Comparison of ENCODE assay signal across 25 cellular contexts in the genomic region with DNA sequence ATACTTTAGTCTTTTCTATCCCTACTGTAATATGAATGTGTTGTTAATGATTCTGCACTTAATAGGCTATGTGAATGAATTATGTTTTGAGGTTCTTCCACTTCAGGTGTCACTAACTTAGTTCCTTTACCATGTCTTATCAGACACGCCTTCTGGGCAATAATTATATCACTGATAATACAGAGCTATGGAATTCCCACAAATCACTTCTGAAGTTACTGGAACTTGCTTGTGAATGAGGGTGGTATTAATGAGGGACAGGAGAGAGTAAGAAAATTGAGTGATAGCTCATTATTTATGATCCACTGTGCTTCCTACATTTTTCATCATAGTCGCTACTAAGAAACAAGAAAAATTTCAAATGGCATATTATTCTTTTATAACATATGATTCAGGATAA.
"Had no signal": no experiment of that assay in that cellular context is flagged by ENCODE, and none has a peak within 500 bp of the region (broad histone marks: within the 10 kb centered on the region; RNA-seq: fewer than 3 reads in every experiment).

No MANE protein-coding gene starts in this region.

- H3K27ac Mint-ChIP-seq: effector memory CD8-positive, alpha-beta T cell; memory B cell; natural killer cell treated with Interleukin-12 subunit alpha and Interleukin-12 subunit beta and Interleukin-15 and Interleukin-18, amount 100 ng/mL, for 72 hours; neural progenitor cell; stimulated activated naive CD8-positive, alpha-beta T cell treated with anti-CD3 and anti-CD28 coated beads, Interleukin-15, amount 100 ng/mL, for 72 hours had no signal

- DNase-seq: cortex of kidney; effector memory CD8-positive, alpha-beta T cell; heart left ventricle; kidney; ovary; posterior cingulate gyrus; retina; right lobe of liver; stimulated activated CD4-positive, alpha-beta T cell treated with anti-CD3 and anti-CD28 coated beads, Interleukin-12 subunit alpha, Interleukin-12 subunit beta, amount 100 ng/mL, for 4 hours; stimulated activated CD4-positive, alpha-beta T cell treated with anti-CD3 and anti-CD28 coated beads, Interleukin-1b, Interleukin-23, amount 100 ng/mL, for 48 hours; stimulated activated CD4-positive, alpha-beta T cell treated with anti-CD3 and anti-CD28 coated beads, Interleukin-4, amount 100 ng/mL, for 1 hour; stimulated activated CD8-positive, alpha-beta memory T cell treated with anti-CD3 and anti-CD28 coated beads, Interleukin-4, amount 100 ng/mL, for 48 hours; stimulated activated naive CD4-positive, alpha-beta T cell; stimulated activated naive CD8-positive, alpha-beta T cell treated with anti-CD3 and anti-CD28 coated beads, Interleukin-15, amount 100 ng/mL, for 72 hours; transverse colon; upper lobe of right lung had no signal

- H3K9me3 Mint-ChIP-seq: effector memory CD8-positive, alpha-beta T cell; memory B cell; natural killer cell treated with Interleukin-12 subunit alpha and Interleukin-12 subunit beta and Interleukin-15 and Interleukin-18, amount 100 ng/mL, for 72 hours; neural progenitor cell; stimulated activated naive CD8-positive, alpha-beta T cell treated with anti-CD3 and anti-CD28 coated beads, Interleukin-15, amount 100 ng/mL, for 72 hours had no signal

- H3K4me3 ChIP-seq: heart left ventricle, hepatocyte, lung, neural progenitor cell, ovary, right lobe of liver, smooth muscle cell, suprapubic skin, transverse colon, upper lobe of right lung, vagina had no signal

- H3K4me1 ChIP-seq: right lobe of liver, vagina had no signal

- H3K36me3 Mint-ChIP-seq: natural killer cell treated with Interleukin-12 subunit alpha and Interleukin-12 subunit beta and Interleukin-15 and Interleukin-18, amount 100 ng/mL, for 72 hours had no signal

- H3K79me2 ChIP-seq: hepatocyte had no signal

- H3K9me3 ChIP-seq: heart left ventricle, ovary, right lobe of liver, suprapubic skin, transverse colon, upper lobe of right lung, vagina had no signal

- H3K4me1 Mint-ChIP-seq: memory B cell; stimulated activated naive CD8-positive, alpha-beta T cell treated with anti-CD3 and anti-CD28 coated beads, Interleukin-15, amount 100 ng/mL, for 72 hours had no signal

- ATAC-seq: effector memory CD8-positive, alpha-beta T cell; heart left ventricle; left lobe of liver; natural killer cell treated with Interleukin-12 subunit alpha and Interleukin-12 subunit beta and Interleukin-15 and Interleukin-18, amount 100 ng/mL, for 72 hours; right lobe of liver; stimulated activated naive CD8-positive, alpha-beta T cell treated with anti-CD3 and anti-CD28 coated beads, Interleukin-15, amount 100 ng/mL, for 72 hours; upper lobe of right lung had no signal

- H3K27me3 Mint-ChIP-seq: effector memory CD8-positive, alpha-beta T cell; memory B cell; stimulated activated naive CD8-positive, alpha-beta T cell treated with anti-CD3 and anti-CD28 coated beads, Interleukin-15, amount 100 ng/mL, for 72 hours had no signal

- H3K9ac ChIP-seq: neural progenitor cell had no signal

- H3K27ac ChIP-seq: hepatocyte, neural progenitor cell, ovary, right lobe of liver, suprapubic skin, transverse colon, upper lobe of right lung, vagina had no signal

- H2AFZ ChIP-seq: hepatocyte, neural progenitor cell had no signal

- H3K36me3 ChIP-seq: ovary had no signal

- H3K27me3 ChIP-seq: heart left ventricle, hepatocyte, neural progenitor cell, ovary, right lobe of liver, suprapubic skin, transverse colon, upper lobe of right lung, vagina had no signal

- H3K4me3 Mint-ChIP-seq: effector memory CD8-positive, alpha-beta T cell; memory B cell; natural killer cell treated with Interleukin-12 subunit alpha and Interleukin-12 subunit beta and Interleukin-15 and Interleukin-18, amount 100 ng/mL, for 72 hours; neural progenitor cell; stimulated activated naive CD8-positive, alpha-beta T cell treated with anti-CD3 and anti-CD28 coated beads, Interleukin-15, amount 100 ng/mL, for 72 hours had no signal

- H3K4me2 ChIP-seq: hepatocyte, neural progenitor cell, smooth muscle cell had no signal

- FAIRE-seq: kidney had no signal
